Comparison of ENCODE assay signal across 29 cellular contexts in genomic region chr18:2164644-2165287, GRCh38.
DNase-seq lines count a peak whose midpoint lies in the region; ATAC-seq, FAIRE-seq and TF ChIP-seq lines count a peak whose summit lies in the region.
"Had no signal": no experiment of that assay in that cellular context is flagged by ENCODE, and none has a peak within 500 bp of the region (broad histone marks: within the 10 kb centered on the region; RNA-seq: fewer than 3 reads in every experiment).

No MANE protein-coding gene starts in this region.

- H2BK12ac ChIP-seq in H1 (ENCODE audit: low read depth, low read length): no peak overlapping the region

- no peak overlapping the region for H2BK20ac ChIP-seq in H1 (ENCODE audit: low read length)

- TF ChIP-seq EP300 in H1 (IDR thresholded peaks at IDR 0.05; ENCODE audit: borderline replicate concordance in 1 of 2, low read depth in 2 of 2, low read length in 2 of 2): no peak

- H3K9me3 Mint-ChIP-seq in GM23338: peaks cover 21% of the 10 kb centered on the region
- H3K9me3 Mint-ChIP-seq: CD4-positive, CD25-positive, alpha-beta regulatory T cell had no signal

- H2AK5ac ChIP-seq in H1 (ENCODE audit: low read depth, low read length): no peak overlapping the region

- H3K4me2 ChIP-seq in GM23338 (no peak overlapping the region), H1 (ENCODE audit: insufficient read depth in 1 of 2, low read depth in 2 of 2, low read length in 2 of 2) (no peak overlapping the region)
- H3K4me2 ChIP-seq: BLaER1 had no signal

- peaks cover 12% of the 10 kb centered on the region; the same call in 1 of the 2 replicates for H3K9me2 ChIP-seq in GM23338 (ENCODE audit: insufficient read depth)

- H3K23ac ChIP-seq in H1 (ENCODE audit: insufficient read length): no peak overlapping the region

- no peaks in the 10 kb centered on the region for H4K20me1 ChIP-seq in GM23338 (replicated peaks; ENCODE audit: insufficient read depth)
- H4K20me1 ChIP-seq in H1 (replicated peaks in 1 of 2; ENCODE audit: control insufficient read depth in 1 of 2, insufficient read depth in 2 of 2, low read length in 2 of 2): no peaks in the 10 kb centered on the region
- H4K20me1 ChIP-seq: BLaER1 had no signal

- H3K36me3 ChIP-seq in GM23338 (ENCODE audit: insufficient read depth): no peaks in the 10 kb centered on the region
- H3K36me3 ChIP-seq in H1 (ENCODE audit: control insufficient read depth in 2 of 4, insufficient read depth in 4 of 4, low read length in 3 of 4): no peaks in the 10 kb centered on the region
- H3K36me3 ChIP-seq: BE2C, BLaER1 had no signal

- H4K8ac ChIP-seq in H1 (ENCODE audit: extremely low read depth, insufficient read depth, low read length): no peak overlapping the region

- no peak overlapping the region for H3K27ac ChIP-seq in GM23338 (ENCODE audit: low read depth)
- no peak overlapping the region for H3K27ac ChIP-seq in H1 (ENCODE audit: low read depth, low read length)
- H3K27ac ChIP-seq: BLaER1 had no signal

- no peak overlapping the region for H3K18ac ChIP-seq in H1 (ENCODE audit: extremely low read depth, low read length)

- H2BK5ac ChIP-seq in H1 (ENCODE audit: low read depth, low read length): no peak overlapping the region

- no peaks in the 10 kb centered on the region; the same call in 1 of the 3 replicates for H3K4me1 Mint-ChIP-seq in GM23338
- H3K4me1 Mint-ChIP-seq: CD14-positive monocyte; CD4-positive, alpha-beta memory T cell; CD4-positive, CD25-positive, alpha-beta regulatory T cell; CD8-positive, alpha-beta memory T cell had no signal

- H3K4me3 Mint-ChIP-seq in GM23338: no peak overlapping the region
- H3K4me3 Mint-ChIP-seq: CD14-positive monocyte; CD4-positive, alpha-beta memory T cell; CD4-positive, CD25-positive, alpha-beta regulatory T cell; CD8-positive, alpha-beta memory T cell had no signal

- POLR2A ChIA-PET in H1 (lab: Charles Lee; ENCODE audit: partially characterized antibody): no interaction called here

- no peak overlapping the region for H3K14ac ChIP-seq in H1 (ENCODE audit: insufficient read length)

- WGBS in H1 (ENCODE audit: extremely low coverage in 1 of 2, insufficient coverage in 1 of 2, insufficient read length in 1 of 2, insufficient replicate concordance in 2 of 2, low coverage in 1 of 2, low lambda C conversion rate in 2 of 2, missing lambda C conversion rate in 1 of 2), 2 experiments: 75% methylated on average over 4 of the region's 4 CpGs; no CpG with 5 or more reads in 1 of the 2 experiments

- no peak overlapping the region for H3K9ac ChIP-seq in H1 (replicated peaks in 1 of 4; ENCODE audit: extremely low read depth in 1 of 4, low read depth in 3 of 4, low read length in 3 of 4)
- H3K9ac ChIP-seq: BLaER1 had no signal

- peaks cover 9% of the 10 kb centered on the region; the same call in 1 of the 3 replicates for H3K36me3 Mint-ChIP-seq in GM23338 (ENCODE audit: low read depth)
- H3K36me3 Mint-ChIP-seq: CD14-positive monocyte; CD4-positive, alpha-beta memory T cell; CD4-positive, CD25-positive, alpha-beta regulatory T cell; CD8-positive, alpha-beta memory T cell had no signal

- no peaks in the 10 kb centered on the region for H3K27me3 ChIP-seq in GM23338 (ENCODE audit: insufficient read depth)
- H3K27me3 ChIP-seq in H1 (replicated peaks in 1 of 4; ENCODE audit: control insufficient read depth in 3 of 4, extremely low read depth in 1 of 4, insufficient read depth in 3 of 4, low read length in 3 of 4): no peaks in the 10 kb centered on the region
- H3K27me3 ChIP-seq: BE2C, BLaER1 had no signal

- H3K27ac Mint-ChIP-seq in GM23338: no peak overlapping the region
- H3K27ac Mint-ChIP-seq: CD14-positive monocyte; CD4-positive, alpha-beta memory T cell; CD8-positive, alpha-beta memory T cell had no signal

- no peak overlapping the region for H3K4me3 ChIP-seq in GM23338
- no peak overlapping the region for H3K4me3 ChIP-seq in H1 (ENCODE audit: extremely low read depth in 1 of 4, insufficient read depth in 2 of 4, low read depth in 3 of 4, low read length in 4 of 4)
- H3K4me3 ChIP-seq: BLaER1, GM12878 had no signal

- ATAC-seq in GM23338 (no peak), GM21619 (IDR thresholded peaks at IDR 0.05; ENCODE audit: unreplicated experiment) (no peak)
- ATAC-seq: GM12878 had no signal

- H4K5ac ChIP-seq in H1 (ENCODE audit: insufficient read length, low read depth, low read length): no peak overlapping the region

- H3K4ac ChIP-seq in H1 (replicated peaks; ENCODE audit: insufficient read length, low read depth, low read length): no peak overlapping the region

- H3K79me2 ChIP-seq in GM23338 (replicated peaks; ENCODE audit: insufficient read depth): no peaks in the 10 kb centered on the region
- H3K79me2 ChIP-seq in H1 (ENCODE audit: control insufficient read depth in 1 of 2, insufficient read depth in 2 of 2, low read length in 2 of 2): no peaks in the 10 kb centered on the region

- no peak overlapping the region for H3K56ac ChIP-seq in H1 (replicated peaks; ENCODE audit: insufficient read length, low read depth, low read length)

- CTCF ChIA-PET in H1 (lab: Charles Lee; ENCODE audit: partially characterized antibody): no interaction called here

- H3K9me3 ChIP-seq in H1 (ENCODE audit: insufficient read depth in 2 of 2, low read depth in 1 of 2, low read length in 1 of 2): peaks cover 5 to 7% of the 10 kb centered on the region in 2 experiments; a peak in 2 of 4 replicates
- H3K9me3 ChIP-seq: BE2C, BLaER1 had no signal

- no peaks in the 10 kb centered on the region for H3K79me1 ChIP-seq in H1 (ENCODE audit: low read depth, low read length)

- no peak overlapping the region for H2BK15ac ChIP-seq in H1 (ENCODE audit: low read length)

- no peak overlapping the region for H2BK120ac ChIP-seq in H1 (replicated peaks; ENCODE audit: low read depth, low read length)

- TF ChIP-seq POLR2A in H54 (IDR thresholded peaks at IDR 0.05; ENCODE audit: low read depth, low read length) (no peak), H1 (IDR thresholded peaks at IDR 0.05; ENCODE audit: control extremely low read depth in 1 of 2, low read depth in 2 of 2, low read length in 2 of 2) (no peak)

- H2AFZ ChIP-seq in GM23338: no peak overlapping the region
- no peak overlapping the region for H2AFZ ChIP-seq in H1 (ENCODE audit: low read length)

- H3F3A ChIP-seq in GM23338 (replicated peaks; ENCODE audit: low read depth): no peaks in the 10 kb centered on the region

- peaks cover 2% of the 10 kb centered on the region for H3K27me3 Mint-ChIP-seq in GM23338 (ENCODE audit: insufficient read depth, low read depth, poor library complexity)
- H3K27me3 Mint-ChIP-seq: CD4-positive, alpha-beta memory T cell; CD4-positive, CD25-positive, alpha-beta regulatory T cell had no signal

- FAIRE-seq in H54 (lab: Jason Lieb, UNC): peak; percentile 30
- FAIRE-seq in H1 (lab: Jason Lieb, UNC): no peak
- FAIRE-seq: A204.1, GM12878, GM12892, GM18507 had no signal

- DNase-seq in GM23338 (ENCODE audit: low spot score) (peak; percentile 10), H54 (ENCODE audit: insufficient read length, low spot score) (no peak), OCI-M1 (lab: John Stamatoyannopoulos, UW) (peak; percentile 33), H1 (ENCODE audit: low read depth in 1 of 2, low spot score in 2 of 2) (no peak), T-helper 9 cell (no peak), hypothalamus (lab: John Stamatoyannopoulos, UW) (no peak), occipital lobe (lab: John Stamatoyannopoulos, UW) (no peak)
- DNase-seq: 8988T; ACHN; BE2C; C1 segment of cervical spinal cord; CD4-positive, alpha-beta memory T cell; CD4-positive, CD25-positive, alpha-beta regulatory T cell; CD8-positive, alpha-beta memory T cell; COR-L47; DMS 273 treated with DMSO at 0.1 percent for 48 hours; DMS153; DMS53; DMS79; DND-41; EL; GDM1 had no signal

- TF ChIP-seq RAD21 in H1 (IDR thresholded peaks at IDR 0.05 in 1 of 2, conservative IDR thresholded peaks at IDR 0.05 in 1 of 2; ENCODE audit: low read depth in 2 of 2, low read length in 2 of 2): no peak

- H3K4me1 ChIP-seq in GM23338 (ENCODE audit: insufficient read depth): no peaks in the 10 kb centered on the region
- no peaks in the 10 kb centered on the region for H3K4me1 ChIP-seq in H1 (replicated peaks in 1 of 4; ENCODE audit: control insufficient read depth in 3 of 4, insufficient read depth in 4 of 4, low read length in 3 of 4)
- H3K4me1 ChIP-seq: BE2C, BLaER1 had no signal

- no peaks in the 10 kb centered on the region for H3K23me2 ChIP-seq in H1 (ENCODE audit: low read depth, low read length)

- H4K91ac ChIP-seq in H1 (replicated peaks; ENCODE audit: insufficient read length, low read length): no peak overlapping the region

- TF ChIP-seq CTCF in GM23338 (conservative IDR thresholded peaks at IDR 0.05; ENCODE audit: low read depth in 2 of 2): no peak
- no peak for TF ChIP-seq CTCF in H1 (IDR thresholded peaks at IDR 0.05; ENCODE audit: control extremely low read depth in 1 of 3, insufficient read depth in 1 of 3, low read depth in 1 of 3, low read length in 3 of 3)

TF ChIP-seq in GM23338, 12 proteins besides CTCF, POLR2A, EP300 and RAD21 (continues in another document):
- TF ChIP-seq ZNF331 (CRISPR knock-in tag; IDR thresholded peaks at IDR 0.05; ENCODE audit: low read depth) (no peak), NANOG (IDR thresholded peaks at IDR 0.05; ENCODE audit: borderline replicate concordance) (no peak), STAT1 (IDR thresholded peaks at IDR 0.05; ENCODE audit: unreplicated experiment) (no peak), EZH2 (IDR thresholded peaks at IDR 0.05; ENCODE audit: low read depth, unreplicated experiment) (no peak)

TF ChIP-seq in H1, 55 proteins besides CTCF, POLR2A, EP300 and RAD21:
- TF ChIP-seq SRF (IDR thresholded peaks at IDR 0.05; ENCODE audit: low read depth, low read length) (peak; percentile 56; the same call in 1 of the 2 replicates), CTBP2 (IDR thresholded peaks at IDR 0.05; ENCODE audit: borderline replicate concordance, insufficient read depth, insufficient read length, low read length) (no peak), SP2 (IDR thresholded peaks at IDR 0.05; ENCODE audit: low read length) (no peak), JUND (IDR thresholded peaks at IDR 0.05; ENCODE audit: low read length) (no peak)

Comparison
In these comparisons a context has a peak if more than half of its experiments do, and no peak if none do; other contexts are left out.
1. DNase-seq: peak in GM23338 (single experiment) and OCI-M1 (single experiment); none in H54 (single experiment), H1 (0 of 2), T-helper 9 cell (single experiment), hypothalamus (0 of 51) and occipital lobe (single experiment).